Comparison of ENCODE assay signal across 17 cellular contexts in the genomic region with DNA sequence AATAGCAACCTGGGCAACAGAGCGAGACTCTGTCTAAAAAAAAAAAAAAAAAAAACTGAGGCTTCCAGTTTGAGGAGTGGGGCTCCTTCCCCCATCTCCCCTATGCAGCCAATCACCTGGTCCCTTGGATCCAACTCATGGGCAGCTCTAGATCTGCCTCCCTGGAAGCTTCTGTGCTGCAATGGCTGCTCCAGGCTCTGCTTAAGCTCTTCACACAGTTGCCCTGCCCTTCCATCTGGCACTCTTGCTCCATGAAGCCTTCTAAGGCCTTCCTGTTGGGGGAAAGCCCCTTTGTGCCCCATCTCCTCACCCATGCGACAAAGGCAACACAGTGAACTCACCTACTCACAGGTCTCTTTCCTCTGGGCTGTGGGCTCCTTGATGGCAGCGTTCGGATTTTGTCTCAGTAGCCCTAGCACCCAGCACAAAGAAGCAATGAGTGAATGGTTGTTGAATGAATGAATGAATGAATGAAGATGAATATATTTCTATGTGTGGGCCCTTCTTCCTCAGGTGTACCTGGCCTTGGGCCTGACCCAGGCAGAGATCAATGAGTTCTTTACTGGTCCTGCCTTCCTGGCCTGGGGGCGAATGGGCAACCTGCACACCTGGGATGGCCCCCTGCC. TPM values are rescaled to one million over a fixed set of nuclear protein-coding genes. Genes with fewer than 3 reads are reported as not detected.
A peak's percentile ranks its signal among the peaks of the same experiment; 100 is the strongest.
DNase-seq lines count a peak whose midpoint lies in the region; ATAC-seq and TF ChIP-seq lines count a peak whose summit lies in the region.
"Had no signal": no experiment of that assay in that cellular context is flagged by ENCODE, and none has a peak within 500 bp of the region (broad histone marks: within the 10 kb centered on the region; RNA-seq: fewer than 3 reads in every experiment).

No MANE protein-coding gene starts in this region.

- H3K4me1 Mint-ChIP-seq in activated naive CD4-positive, alpha-beta T cell treated with anti-CD3 and anti-CD28 coated beads for 36 hours (ENCODE audit: low read depth): peaks cover 42% of the 10 kb centered on the region
- peaks cover 11% of the 10 kb centered on the region for H3K4me1 Mint-ChIP-seq in endodermal cell
- H3K4me1 Mint-ChIP-seq in stimulated activated naive CD8-positive, alpha-beta T cell treated with anti-CD3 and anti-CD28 coated beads, Interleukin-15, amount 100 ng/mL, for 72 hours: peaks cover 63% of the 10 kb centered on the region

- H3K9me3 Mint-ChIP-seq in activated naive CD4-positive, alpha-beta T cell treated with anti-CD3 and anti-CD28 coated beads for 36 hours: no peaks in the 10 kb centered on the region
- no peaks in the 10 kb centered on the region for H3K9me3 Mint-ChIP-seq in endodermal cell
- H3K9me3 Mint-ChIP-seq in stimulated activated naive CD8-positive, alpha-beta T cell treated with anti-CD3 and anti-CD28 coated beads, Interleukin-15, amount 100 ng/mL, for 72 hours: no peaks in the 10 kb centered on the region

- H3K4me3 ChIP-seq in endodermal cell (ENCODE audit: low read length): no peak overlapping the region
- H3K4me3 ChIP-seq in effector memory CD4-positive, alpha-beta T cell (ENCODE audit: insufficient read depth, low read depth, low read length, poor library complexity, severe bottlenecking): no peak overlapping the region

- DNase-seq in activated naive CD4-positive, alpha-beta T cell treated with anti-CD3 and anti-CD28 coated beads for 36 hours: no peak
- DNase-seq in activated naive CD4-positive, alpha-beta T cell (lab: John Stamatoyannopoulos, UW): no peak
- no peak for DNase-seq in RWPE1 (ENCODE audit: low spot score)
- no peak for DNase-seq in endodermal cell
- DNase-seq in stimulated activated naive CD8-positive, alpha-beta T cell treated with anti-CD3 and anti-CD28 coated beads, Interleukin-15, amount 100 ng/mL, for 72 hours: no peak
- DNase-seq in NCI-H345 treated with DMSO at 0.1 percent for 48 hours (lab: John Stamatoyannopoulos, UW; ENCODE audit: unreplicated experiment): no peak
- DNase-seq in effector memory CD4-positive, alpha-beta T cell: no peak
- DNase-seq in hepatic stellate cell (ENCODE audit: low spot score): no peak
- DNase-seq: AML-193; dermis blood vessel endothelial cell; gastrocnemius medialis; MG63; NCI-H2227 treated with DMSO at 0.1 percent for 48 hours; SHP77 treated with DMSO at 0.1 percent for 48 hours; stimulated activated CD4-positive, alpha-beta T cell treated with anti-CD3 and anti-CD28 coated beads, Interleukin-12 subunit alpha, Interleukin-12 subunit beta, amount 100 ng/mL, for 4 hours had no signal

- H3K36me3 Mint-ChIP-seq in activated naive CD4-positive, alpha-beta T cell treated with anti-CD3 and anti-CD28 coated beads for 36 hours (ENCODE audit: low read depth): peaks cover 14% of the 10 kb centered on the region
- peaks cover 23% of the 10 kb centered on the region for H3K36me3 Mint-ChIP-seq in endodermal cell (ENCODE audit: low read depth)

- H3K4me3 Mint-ChIP-seq in activated naive CD4-positive, alpha-beta T cell treated with anti-CD3 and anti-CD28 coated beads for 36 hours: peak overlapping the region; percentile 85
- peak overlapping the region; percentile 73 for H3K4me3 Mint-ChIP-seq in endodermal cell
- H3K4me3 Mint-ChIP-seq in stimulated activated naive CD8-positive, alpha-beta T cell treated with anti-CD3 and anti-CD28 coated beads, Interleukin-15, amount 100 ng/mL, for 72 hours: peak overlapping the region; percentile 70 to 92

- H3K36me3 ChIP-seq in endodermal cell (ENCODE audit: control insufficient read depth, insufficient read depth, low read length): peaks cover 10% of the 10 kb centered on the region
- no peaks in the 10 kb centered on the region for H3K36me3 ChIP-seq in effector memory CD4-positive, alpha-beta T cell (ENCODE audit: control insufficient read depth, insufficient read depth, low read length)

- H3K27ac Mint-ChIP-seq in activated naive CD4-positive, alpha-beta T cell treated with anti-CD3 and anti-CD28 coated beads for 36 hours: peak overlapping the region; percentile 32
- H3K27ac Mint-ChIP-seq in endodermal cell: no peak overlapping the region
- H3K27ac Mint-ChIP-seq in stimulated activated naive CD8-positive, alpha-beta T cell treated with anti-CD3 and anti-CD28 coated beads, Interleukin-15, amount 100 ng/mL, for 72 hours: no peak overlapping the region

- H3K9me3 ChIP-seq in endodermal cell (ENCODE audit: control insufficient read depth, low read length): no peaks in the 10 kb centered on the region
- H3K9me3 ChIP-seq in effector memory CD4-positive, alpha-beta T cell (ENCODE audit: control insufficient read depth, low read length): no peaks in the 10 kb centered on the region
- H3K9me3 ChIP-seq: gastrocnemius medialis, MG63, neutrophil had no signal

- POLR2A ChIA-PET in RWPE1 (lab: Yijun Ruan, JAX; ENCODE audit: low non-redundant PET): interaction anchor here (0.6 to 0.7 kb wide), 4 partner anchors 16 to 359 kb away, joined by 3 to 10 read pairs (median 6); no protein-coding TSS in a partner anchor

- TF ChIP-seq CTCF in RWPE1 (conservative IDR thresholded peaks at IDR 0.05; ENCODE audit: low read depth): no peak
- no peak for TF ChIP-seq CTCF in endodermal cell (conservative IDR thresholded peaks at IDR 0.05)

- no peaks in the 10 kb centered on the region for H3K27me3 Mint-ChIP-seq in activated naive CD4-positive, alpha-beta T cell treated with anti-CD3 and anti-CD28 coated beads for 36 hours (ENCODE audit: low read depth)
- no peaks in the 10 kb centered on the region for H3K27me3 Mint-ChIP-seq in endodermal cell (ENCODE audit: insufficient read depth)
- peaks cover 9% of the 10 kb centered on the region for H3K27me3 Mint-ChIP-seq in stimulated activated naive CD8-positive, alpha-beta T cell treated with anti-CD3 and anti-CD28 coated beads, Interleukin-15, amount 100 ng/mL, for 72 hours

- intact Hi-C loops in activated naive CD4-positive, alpha-beta T cell treated with anti-CD3 and anti-CD28 coated beads for 36 hours (cut with micrococcal nuclease): no loop called here

- no peaks in the 10 kb centered on the region for H3K27me3 ChIP-seq in endodermal cell (ENCODE audit: control insufficient read depth, insufficient read depth, low read length, poor library complexity, severe bottlenecking)
- no peaks in the 10 kb centered on the region for H3K27me3 ChIP-seq in effector memory CD4-positive, alpha-beta T cell (replicated peaks; ENCODE audit: control insufficient read depth, insufficient read depth, low read length, poor library complexity, severe bottlenecking)
- H3K27me3 ChIP-seq: gastrocnemius medialis, MG63, neutrophil had no signal

- H3K9ac ChIP-seq in endodermal cell (ENCODE audit: extremely low read depth, low read length, poor library complexity, severe bottlenecking): no peak overlapping the region

- WGBS in endodermal cell (ENCODE audit: insufficient coverage in 1 of 2, insufficient read length in 1 of 2), 2 experiments: 94% methylated on average over 5 of the region's 5 CpGs; no CpG with 5 or more reads in 1 of the 2 experiments

- CTCF ChIA-PET in activated naive CD4-positive, alpha-beta T cell treated with anti-CD3 and anti-CD28 coated beads for 36 hours (lab: Charles Lee): interaction anchor here (0.9 kb wide), 1 partner anchor 11 kb away, joined by 5 read pairs; no protein-coding TSS in a partner anchor
- CTCF ChIA-PET in RWPE1 (lab: Yijun Ruan, JAX): no interaction called here

- peak overlapping the region; percentile 91 for H3K27ac ChIP-seq in RWPE1
- no peak overlapping the region for H3K27ac ChIP-seq in endodermal cell (ENCODE audit: low read depth, low read length)
- no peak overlapping the region for H3K27ac ChIP-seq in effector memory CD4-positive, alpha-beta T cell (ENCODE audit: insufficient read depth, low read length, poor library complexity, severe bottlenecking)
- H3K27ac ChIP-seq: HL-60 had no signal

- H3K4me1 ChIP-seq in endodermal cell (ENCODE audit: control insufficient read depth, insufficient read depth, low read length): peaks cover 6% of the 10 kb centered on the region
- H3K4me1 ChIP-seq in effector memory CD4-positive, alpha-beta T cell (ENCODE audit: control insufficient read depth, insufficient read depth, low read length, poor library complexity, severe bottlenecking): peaks cover 23% of the 10 kb centered on the region

- no peak for ATAC-seq in stimulated activated naive CD8-positive, alpha-beta T cell treated with anti-CD3 and anti-CD28 coated beads, Interleukin-15, amount 100 ng/mL, for 72 hours
- ATAC-seq: gastrocnemius medialis had no signal

RNA-seq across cellular contexts. Expression of a gene that starts 1.9 kb away (rescaled TPM):
- total RNA-seq in activated naive CD4-positive, alpha-beta T cell treated with anti-CD3 and anti-CD28 coated beads for 36 hours: 10 to 100 TPM; 11.1 to 11.9 TPM
- total RNA-seq in endodermal cell: 10 to 100 TPM; 29.1 to 31.5 TPM
- 15.7 TPM for polyA plus RNA-seq in endodermal cell (2013, experiment 1 of 2)
- polyA plus RNA-seq in endodermal cell (2013, experiment 2 of 2): 13.6 TPM

RNA-seq across cellular contexts. Expression of a gene that starts 14.8 kb away (rescaled TPM):
- under 1 TPM; 0.26 to 0.67 TPM for total RNA-seq in activated naive CD4-positive, alpha-beta T cell treated with anti-CD3 and anti-CD28 coated beads for 36 hours
- 1 to 10 TPM; 2.4 to 2.8 TPM for total RNA-seq in endodermal cell
- 2.1 TPM for polyA plus RNA-seq in endodermal cell (2013, experiment 1 of 2)
- polyA plus RNA-seq in endodermal cell (2013, experiment 2 of 2): 1.2 TPM

RNA-seq across cellular contexts. Expression of a gene that starts 24.0 kb away (rescaled TPM):
- 10 to 100 TPM; 93.3 to 93.6 TPM for total RNA-seq in activated naive CD4-positive, alpha-beta T cell treated with anti-CD3 and anti-CD28 coated beads for 36 hours
- 10 to 100 TPM; 97.7 to 99.4 TPM for total RNA-seq in endodermal cell
- polyA plus RNA-seq in endodermal cell (2013, experiment 1 of 2): 75.8 TPM
- polyA plus RNA-seq in endodermal cell (2013, experiment 2 of 2): 59.8 TPM

RNA-seq across cellular contexts. Expression of a gene that starts 29.0 kb away (rescaled TPM):
- total RNA-seq in activated naive CD4-positive, alpha-beta T cell treated with anti-CD3 and anti-CD28 coated beads for 36 hours: 10 to 100 TPM; 22.1 to 24.7 TPM
- 10 to 100 TPM; 37.1 to 38.5 TPM for total RNA-seq in endodermal cell
- polyA plus RNA-seq in endodermal cell (2013, experiment 1 of 2): 38.7 TPM
- 34.2 TPM for polyA plus RNA-seq in endodermal cell (2013, experiment 2 of 2)

RNA-seq across cellular contexts. Expression of a gene that starts 39.6 kb away (rescaled TPM):
- total RNA-seq in activated naive CD4-positive, alpha-beta T cell treated with anti-CD3 and anti-CD28 coated beads for 36 hours: 10 to 100 TPM; 38.6 to 42.2 TPM
- 10 to 100 TPM; 27.8 to 38.6 TPM for total RNA-seq in endodermal cell
- polyA plus RNA-seq in endodermal cell (2013, experiment 1 of 2): 29.5 TPM
- 27.7 TPM for polyA plus RNA-seq in endodermal cell (2013, experiment 2 of 2)
